Comparison of ENCODE assay signal across 1 cellular context in genomic region chr4:121253961-121254360, GRCh38.
TF ChIP-seq lines count a peak whose summit lies in the region.

No MANE protein-coding gene starts in this region.

TF ChIP-seq in GM12878, 131 proteins besides CTCF, POLR2A, EP300 and RAD21 (continued from another document):
- no peak for TF ChIP-seq BCLAF1 (IDR thresholded peaks at IDR 0.05)
- TF ChIP-seq ZZZ3 (IDR thresholded peaks at IDR 0.05; ENCODE audit: control insufficient read depth, insufficient read length, low read depth): no peak
- TF ChIP-seq MYC (IDR thresholded peaks at IDR 0.05; ENCODE audit: insufficient read depth, insufficient read length, insufficient replicate concordance, low read length, severe bottlenecking): no peak
- no peak for TF ChIP-seq HCFC1 (IDR thresholded peaks at IDR 0.05; ENCODE audit: low read length)
- TF ChIP-seq SUZ12 (IDR thresholded peaks at IDR 0.05; ENCODE audit: unreplicated experiment): no peak
- no peak for TF ChIP-seq ZBTB40 (IDR thresholded peaks at IDR 0.05; ENCODE audit: borderline replicate concordance)
- no peak for TF ChIP-seq TBL1XR1 (IDR thresholded peaks at IDR 0.05; ENCODE audit: low read depth, low read length)
- TF ChIP-seq E2F4 (IDR thresholded peaks at IDR 0.05; ENCODE audit: low read depth, low read length): no peak
- no peak for TF ChIP-seq PAX8 (IDR thresholded peaks at IDR 0.05)
- no peak for TF ChIP-seq WRNIP1 (IDR thresholded peaks at IDR 0.05; ENCODE audit: borderline replicate concordance, low read depth, low read length)
- TF ChIP-seq EED (IDR thresholded peaks at IDR 0.05; ENCODE audit: low read depth): no peak
- TF ChIP-seq STAT3 (IDR thresholded peaks at IDR 0.05; ENCODE audit: low read depth, low read length): no peak
